19 cellular contexts compared by ENCODE assay signal in the genomic region with DNA sequence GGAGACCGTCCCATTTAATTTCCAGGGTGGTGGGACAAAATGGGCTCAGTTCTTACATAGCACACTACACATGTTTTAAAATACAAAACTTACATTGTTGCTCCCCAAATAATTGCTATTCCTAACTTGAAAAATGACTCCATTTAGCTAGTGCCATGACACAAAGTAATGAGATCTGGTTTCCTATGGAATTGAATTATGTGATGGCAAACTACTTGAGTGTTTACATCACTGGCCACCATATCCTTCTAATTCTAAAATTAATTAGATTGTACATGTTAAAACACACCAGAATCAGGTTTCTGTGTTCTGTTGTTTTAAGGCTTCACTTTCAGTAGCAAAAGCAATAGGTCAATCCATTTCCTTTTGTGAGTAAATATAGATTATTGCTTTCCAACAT. TPM values are rescaled to one million over a fixed set of nuclear protein-coding genes. Genes with fewer than 3 reads are reported as not detected.
DNase-seq lines count a peak whose midpoint lies in the region; FAIRE-seq and TF ChIP-seq lines count a peak whose summit lies in the region.
"Had no signal": no experiment of that assay in that cellular context is flagged by ENCODE, and none has a peak within 500 bp of the region (broad histone marks: within the 10 kb centered on the region; RNA-seq: fewer than 3 reads in every experiment).

No MANE protein-coding gene starts in this region.

- H3F3A ChIP-seq in PC-9 (ENCODE audit: insufficient read depth, low read depth), result no peaks in the 10 kb centered on the region

- no peak overlapping the region for H2AFZ ChIP-seq in PC-9
- H2AFZ ChIP-seq in endothelial cell of umbilical vein (ENCODE audit: low read depth, low read length), result no peak overlapping the region

- no peak overlapping the region for H3K27ac ChIP-seq in HEK293 (ENCODE audit: extremely low read depth, low read depth, low read length)
- 0 out of 2 replicates have a peak overlapping the region, but pooled peaks have one; percentile 13 for H3K27ac ChIP-seq in PC-9
- H3K27ac ChIP-seq in endothelial cell of umbilical vein (ENCODE audit: insufficient read depth, low read depth, low read length), result peak overlapping the region; percentile 8

- no peaks in the 10 kb centered on the region for H3K9me1 ChIP-seq in endothelial cell of umbilical vein (replicated peaks; ENCODE audit: control insufficient read depth, extremely low read depth, insufficient read depth, low read length)

- no peak for DNase-seq in PC-9
- DNase-seq in endothelial cell of umbilical vein (ENCODE audit: low read depth, low spot score), result no peak
- DNase-seq in progenitor cell of endocrine pancreas (ENCODE audit: low spot score, unreplicated experiment), result no peak
- DNase-seq in GM19240 (ENCODE audit: insufficient read length, low spot score), result no peak
- DNase-seq in NCI-H1048 (lab: John Stamatoyannopoulos, UW), result no peak
- no peak for DNase-seq in NCI-H446 (lab: John Stamatoyannopoulos, UW)
- DNase-seq in stimulated activated naive CD4-positive, alpha-beta T cell treated with Interleukin-2 at 50 U/mL for 16 hours (lab: John Stamatoyannopoulos, UW), result no peak
- DNase-seq: CD4-positive, CD25-positive, alpha-beta regulatory T cell; DMS153; EL; MM.1S; NCI-H1930; NCI-H2171; NCI-H510A; NCI-H774; SHP77 had no signal

- H4K20me1 ChIP-seq in PC-9 (ENCODE audit: insufficient read depth) (peaks cover 14% of the 10 kb centered on the region; the same call in 1 of the 2 replicates), endothelial cell of umbilical vein (replicated peaks; ENCODE audit: control insufficient read depth, extremely low read depth, insufficient read depth, low read length) (peaks cover 2% of the 10 kb centered on the region)

- BruUV-seq in PC-9 (replicated peaks; lab: Mats Ljungman, UMichigan), result no TSS peak
- no TSS peak for BruUV-seq in endothelial cell of umbilical vein (replicated peaks; lab: Mats Ljungman, UMichigan)

- H3K27me3 Mint-ChIP-seq in progenitor cell of endocrine pancreas, result peaks cover 7% of the 10 kb centered on the region
- H3K27me3 Mint-ChIP-seq: CD4-positive, CD25-positive, alpha-beta regulatory T cell had no signal

- intact Hi-C loops in PC-9 (cut with micrococcal nuclease; ENCODE audit: unreplicated experiment), result no loop called here
- intact Hi-C loops in endothelial cell of umbilical vein (cut with micrococcal nuclease), result no loop called here

- POLR2A ChIA-PET in HEK293 (lab: Yijun Ruan, JAX), result no interaction called here
- POLR2A ChIA-PET in PC-9 (lab: Charles Lee; ENCODE audit: unreplicated experiment), result no interaction called here
- POLR2A ChIA-PET in endothelial cell of umbilical vein (lab: Charles Lee), result no interaction called here

- no peak overlapping the region for H3K4me3 Mint-ChIP-seq in progenitor cell of endocrine pancreas (ENCODE audit: low read depth)
- H3K4me3 Mint-ChIP-seq: CD4-positive, CD25-positive, alpha-beta regulatory T cell had no signal

- H3K27me3 ChIP-seq in PC-9 (ENCODE audit: insufficient read depth, low read depth) (no peaks in the 10 kb centered on the region), endothelial cell of umbilical vein (ENCODE audit: control insufficient read depth in 2 of 2, insufficient read depth in 2 of 2, low read length in 2 of 2) (no peaks in the 10 kb centered on the region)

- dilution Hi-C loops in endothelial cell of umbilical vein (cut with MboI; ENCODE audit: extremely low pct_ligation_motif_present, low sequenced_read_pairs), result no loop called here

- no peak overlapping the region for H3K4me3 ChIP-seq in HEK293 (ENCODE audit: low read depth, low read length)
- no peak overlapping the region for H3K4me3 ChIP-seq in PC-9
- H3K4me3 ChIP-seq in endothelial cell of umbilical vein (replicated peaks in 1 of 3; ENCODE audit: insufficient read depth in 1 of 3, low read depth in 1 of 3, low read length in 3 of 3), result no peak overlapping the region

- FAIRE-seq in endothelial cell of umbilical vein (lab: Jason Lieb, UNC), result no peak
- FAIRE-seq: RCC 7860 had no signal

- peaks cover 34% of the 10 kb centered on the region for H3K4me1 Mint-ChIP-seq in progenitor cell of endocrine pancreas (ENCODE audit: low read depth)

- H3K9me3 ChIP-seq in HEK293 (ENCODE audit: control insufficient read depth, insufficient read depth, low read depth, low read length), result no peaks in the 10 kb centered on the region
- no peaks in the 10 kb centered on the region for H3K9me3 ChIP-seq in PC-9 (ENCODE audit: insufficient read depth, low read depth)
- H3K9me3 ChIP-seq in endothelial cell of umbilical vein (replicated peaks; ENCODE audit: control insufficient read depth, insufficient read depth, low read length), result no peaks in the 10 kb centered on the region
- H3K9me3 ChIP-seq: Caco-2 had no signal

- no peaks in the 10 kb centered on the region for H3K9me2 ChIP-seq in PC-9 (ENCODE audit: insufficient read depth)

- no peaks in the 10 kb centered on the region for H3K9me3 Mint-ChIP-seq in progenitor cell of endocrine pancreas (ENCODE audit: low read depth)
- H3K9me3 Mint-ChIP-seq: CD4-positive, CD25-positive, alpha-beta regulatory T cell had no signal

- peaks cover 13% of the 10 kb centered on the region for H3K4me1 ChIP-seq in HEK293 (ENCODE audit: control insufficient read depth, insufficient read depth, low read length)
- peaks cover 11% of the 10 kb centered on the region for H3K4me1 ChIP-seq in PC-9 (replicated peaks; ENCODE audit: insufficient read depth)
- H3K4me1 ChIP-seq in endothelial cell of umbilical vein (ENCODE audit: control insufficient read depth, extremely low read depth, insufficient read depth, low read length), result peaks cover 21% of the 10 kb centered on the region

- TF ChIP-seq CTCF in HEK293 (tag by site-specific recombination; IDR thresholded peaks at IDR 0.05) (no peak), PC-9 (conservative IDR thresholded peaks at IDR 0.05) (no peak), endothelial cell of umbilical vein (IDR thresholded peaks at IDR 0.05; ENCODE audit: extremely low read depth in 1 of 2, insufficient read depth in 1 of 2, low read depth in 1 of 2, low read length in 2 of 2) (no peak), progenitor cell of endocrine pancreas (IDR thresholded peaks at IDR 0.05; ENCODE audit: unreplicated experiment) (no peak)

- no peak overlapping the region for H3K9ac ChIP-seq in endothelial cell of umbilical vein (replicated peaks; ENCODE audit: extremely low read depth, insufficient read depth, low read length)

- H3K36me3 Mint-ChIP-seq in progenitor cell of endocrine pancreas (ENCODE audit: insufficient read depth), result peaks cover 5% of the 10 kb centered on the region

- peak overlapping the region; percentile 62 for H3K27ac Mint-ChIP-seq in progenitor cell of endocrine pancreas

- CTCF ChIA-PET in HEK293 (lab: Yijun Ruan, JAX) (interaction anchor here (0.6 to 1.3 kb wide), 3 partner anchors 10 to 92 kb away, joined by 3 to 5 read pairs (median 3); no protein-coding TSS in a partner anchor), PC-9 (lab: Charles Lee) (no interaction called here), endothelial cell of umbilical vein (lab: Charles Lee) (interaction anchor here (1.0 to 1.6 kb wide), 3 partner anchors 29 to 95 kb away, joined by 3 to 6 read pairs (median 4); no protein-coding TSS in a partner anchor)

- no peak overlapping the region for H3K4me2 ChIP-seq in PC-9
- no peak overlapping the region for H3K4me2 ChIP-seq in endothelial cell of umbilical vein (ENCODE audit: insufficient read depth, low read length)

- TF ChIP-seq POLR2A in endothelial cell of umbilical vein (IDR thresholded peaks at IDR 0.05; ENCODE audit: low read depth, low read length), result no peak

- H3K79me2 ChIP-seq in PC-9 (ENCODE audit: low read depth) (peaks cover 55% of the 10 kb centered on the region), endothelial cell of umbilical vein (ENCODE audit: control insufficient read depth, insufficient read depth, low read length) (peaks cover 39% of the 10 kb centered on the region)

- H3K36me3 ChIP-seq in HEK293 (ENCODE audit: control insufficient read depth in 2 of 2, insufficient read depth in 1 of 2, low read length in 2 of 2) (peaks cover 0 to 4% of the 10 kb centered on the region in 2 experiments; a peak in 2 of 3 replicates), PC-9 (ENCODE audit: low read depth) (peaks cover 8% of the 10 kb centered on the region; the same call in 1 of the 2 replicates), endothelial cell of umbilical vein (ENCODE audit: control insufficient read depth in 2 of 2, extremely low read depth in 1 of 2, insufficient read depth in 2 of 2, low read length in 2 of 2) (peaks cover 0 to 2% of the 10 kb centered on the region in 2 experiments)

TF ChIP-seq in endothelial cell of umbilical vein, 7 proteins besides CTCF, POLR2A, EP300 and RAD21 (continues in another document):
- TF ChIP-seq FOS (IDR thresholded peaks at IDR 0.05; ENCODE audit: borderline replicate concordance, insufficient read depth, low read length), result no peak
- no peak for TF ChIP-seq POLR2AphosphoS5 (IDR thresholded peaks at IDR 0.05; ENCODE audit: insufficient read depth, low read depth, low read length)
- TF ChIP-seq EZH2 (IDR thresholded peaks at IDR 0.05; ENCODE audit: borderline replicate concordance, low read depth, low read length, severe bottlenecking), result no peak
- no peak for TF ChIP-seq MYC (IDR thresholded peaks at IDR 0.05; ENCODE audit: low read depth, low read length)
- no peak for TF ChIP-seq GATA2 (IDR thresholded peaks at IDR 0.05; ENCODE audit: insufficient read depth, insufficient read length, low read depth, low read length)

RNA-seq across cellular contexts. Expression of gene PSME3IP1, which starts 6.4 kb away (rescaled TPM):
- total RNA-seq in PC-9 (2021), result 92.4 and 121 TPM in 2 replicates
- 91.8 and 98.2 TPM in 2 replicates for total RNA-seq in endothelial cell of umbilical vein
- 82.6 and 86.2 TPM in 2 replicates for polyA plus RNA-seq in endothelial cell of umbilical vein
- 77.3 and 85.4 TPM in 2 replicates for polyA plus RNA-seq in endothelial cell of umbilical vein (2011; cell fraction: cytosol; rRNA removed)
- 160 and 163 TPM in 2 replicates for polyA plus RNA-seq in endothelial cell of umbilical vein (2011; cell fraction: nucleus; rRNA removed)
- 74.4 and 90.7 TPM in 2 replicates for polyA plus RNA-seq in endothelial cell of umbilical vein (2012)
- 59.9 and 72.4 TPM in 2 replicates for polyA minus RNA-seq in endothelial cell of umbilical vein
- 47.5 TPM for polyA minus RNA-seq in endothelial cell of umbilical vein (2011; cell fraction: cytosol; rRNA and poly(A)+ RNA removed)
- 39.3 and 39.8 TPM in 2 replicates for polyA minus RNA-seq in endothelial cell of umbilical vein (2011; cell fraction: nucleus; rRNA and poly(A)+ RNA removed)
- 101 and 115 TPM in 2 replicates for total RNA-seq in progenitor cell of endocrine pancreas

RNA-seq across cellular contexts. Expression of gene RSPRY1, which starts 6.7 kb away (rescaled TPM):
- total RNA-seq in PC-9 (2021), result 26.2 and 26.3 TPM in 2 replicates
- 55.1 and 55.8 TPM in 2 replicates for total RNA-seq in endothelial cell of umbilical vein
- 23.6 and 28.5 TPM in 2 replicates for polyA plus RNA-seq in endothelial cell of umbilical vein
- polyA plus RNA-seq in endothelial cell of umbilical vein (2011; cell fraction: cytosol; rRNA removed), result 30.7 and 34.6 TPM in 2 replicates
- 46.1 and 58.4 TPM in 2 replicates for polyA plus RNA-seq in endothelial cell of umbilical vein (2011; cell fraction: nucleus; rRNA removed)
- 41.6 and 50.5 TPM in 2 replicates for polyA plus RNA-seq in endothelial cell of umbilical vein (2012)
- polyA minus RNA-seq in endothelial cell of umbilical vein, result 109 and 131 TPM in 2 replicates
- polyA minus RNA-seq in endothelial cell of umbilical vein (2011; cell fraction: cytosol; rRNA and poly(A)+ RNA removed), result 16.5 TPM
- polyA minus RNA-seq in endothelial cell of umbilical vein (2011; cell fraction: nucleus; rRNA and poly(A)+ RNA removed), result 51.7 and 75.9 TPM in 2 replicates
- 57.4 and 63.7 TPM in 2 replicates for total RNA-seq in progenitor cell of endocrine pancreas
